Comparison of ENCODE assay signal across 10 cellular contexts in the genomic region with DNA sequence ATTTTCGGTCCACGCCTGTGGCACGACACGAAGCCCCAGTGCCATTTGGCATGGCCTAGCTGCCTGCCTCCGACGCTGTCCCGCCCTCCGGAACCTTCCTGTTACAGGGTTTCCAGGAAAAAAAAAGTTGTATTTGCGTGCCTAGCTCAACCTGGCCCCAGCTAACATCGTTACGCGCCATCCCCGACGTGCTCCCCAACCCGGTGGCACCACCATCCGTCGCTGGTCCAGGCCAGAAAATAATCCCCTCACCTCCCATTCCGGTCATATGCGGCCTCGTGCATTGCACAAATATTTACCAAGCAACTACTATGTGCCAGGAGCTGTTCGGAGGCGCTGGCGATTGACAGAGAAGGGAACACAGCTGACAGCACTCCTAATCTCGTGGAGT. TPM values are rescaled to one million over a fixed set of nuclear protein-coding genes. Genes with fewer than 3 reads are reported as not detected.
DNase-seq lines count a peak whose midpoint lies in the region; ATAC-seq and TF ChIP-seq lines count a peak whose summit lies in the region.
"Had no signal": no experiment of that assay in that cellular context is flagged by ENCODE, and none has a peak within 500 bp of the region (broad histone marks: within the 10 kb centered on the region; RNA-seq: fewer than 3 reads in every experiment).

No MANE protein-coding gene starts in this region.

- CTCF ChIA-PET in activated B cell treated with CpG ODN at 0.5 μM for 24 hours (lab: Charles Lee): interaction anchor here (1.8 kb wide), 1 partner anchor 42 kb away, joined by 4 read pairs; no protein-coding TSS in a partner anchor

- POLR2A ChIA-PET in activated B cell treated with CpG ODN at 0.5 μM for 24 hours (lab: Charles Lee): no interaction called here

- H3K36me3 Mint-ChIP-seq in activated B cell treated with CpG ODN at 0.5 μM for 24 hours (ENCODE audit: low read depth): no peaks in the 10 kb centered on the region
- H3K36me3 Mint-ChIP-seq in glutamatergic neuron (ENCODE audit: unreplicated experiment): peaks cover 11% of the 10 kb centered on the region

- peak overlapping the region; percentile 66 for H3K4me3 Mint-ChIP-seq in activated B cell treated with CpG ODN at 0.5 μM for 24 hours
- H3K4me3 Mint-ChIP-seq in glutamatergic neuron (ENCODE audit: unreplicated experiment): peak overlapping the region; percentile 79

- H3K27me3 Mint-ChIP-seq in activated B cell treated with CpG ODN at 0.5 μM for 24 hours: peaks cover 60% of the 10 kb centered on the region
- peaks cover 12% of the 10 kb centered on the region for H3K27me3 Mint-ChIP-seq in glutamatergic neuron (ENCODE audit: unreplicated experiment)

- no peak overlapping the region for H3K27ac Mint-ChIP-seq in activated B cell treated with CpG ODN at 0.5 μM for 24 hours
- H3K27ac Mint-ChIP-seq in glutamatergic neuron (ENCODE audit: unreplicated experiment): no peak overlapping the region

- TF ChIP-seq CTCF in activated B cell treated with CpG ODN at 0.5 μM for 24 hours (IDR thresholded peaks at IDR 0.05) (no peak), glutamatergic neuron (IDR thresholded peaks at IDR 0.05; ENCODE audit: partially characterized antibody, unreplicated experiment) (no peak)

- no peaks in the 10 kb centered on the region for H3K9me3 Mint-ChIP-seq in activated B cell treated with CpG ODN at 0.5 μM for 24 hours
- H3K9me3 Mint-ChIP-seq in glutamatergic neuron (ENCODE audit: unreplicated experiment): peaks cover 11% of the 10 kb centered on the region

- H3K4me3 ChIP-seq in H7 (ENCODE audit: insufficient read depth, low read depth, low read length) (peak overlapping the region; percentile 61), skin epidermis (peak overlapping the region in 6 of 7 experiments; percentile 25 to 48 (median 39))

- H3K36me3 ChIP-seq in H7 (replicated peaks; ENCODE audit: control insufficient read depth, insufficient read depth, low read length): no peaks in the 10 kb centered on the region

- DNase-seq in H7 (no peak), activated B cell treated with CpG ODN at 0.5 μM for 24 hours (no peak), glutamatergic neuron (no peak), iPS-NIHi11 (ENCODE audit: low spot score) (no peak), cerebellar cortex (ENCODE audit: low spot score) (no peak), cerebellar nuclear complex (lab: John Stamatoyannopoulos, UW) (no peak), germinal center (ENCODE audit: low spot score) (no peak)
- DNase-seq: NCI-H1694 treated with DMSO at 0.1 percent for 48 hours had no signal

- intact Hi-C loops in activated B cell treated with CpG ODN at 0.5 μM for 24 hours (cut with micrococcal nuclease): no loop called here

- H3K4me1 Mint-ChIP-seq in activated B cell treated with CpG ODN at 0.5 μM for 24 hours (peaks cover 11% of the 10 kb centered on the region), glutamatergic neuron (ENCODE audit: low read depth, unreplicated experiment) (peaks cover 15% of the 10 kb centered on the region)

- ATAC-seq in activated B cell treated with CpG ODN at 0.5 μM for 24 hours (ENCODE audit: low read depth): no peak

- H3K27me3 ChIP-seq in H7 (ENCODE audit: control insufficient read depth, insufficient read depth, low read length): peaks cover 30% of the 10 kb centered on the region

- H3K27ac ChIP-seq in skin epidermis: peak overlapping the region in 3 of 21 experiments; percentile 12 to 68 (median 39)

RNA-seq across cellular contexts. Expression of a gene that starts 1.4 kb away (rescaled TPM):
- total RNA-seq in H7 (2014; rRNA removed; shearing (Covaris generic)): 0.45 and 0.78 TPM in 2 replicates
- total RNA-seq in activated B cell treated with CpG ODN at 0.5 μM for 24 hours: 0.49 and 1.3 TPM in 2 replicates
- 0.27 TPM for total RNA-seq in glutamatergic neuron (ENCODE audit: unreplicated experiment)

RNA-seq across cellular contexts. Expression of a gene that starts 21.9 kb away (rescaled TPM):
- not detected in 2 replicates for total RNA-seq in H7 (2014; rRNA removed; shearing (Covaris generic))
- total RNA-seq in activated B cell treated with CpG ODN at 0.5 μM for 24 hours (0.16 TPM in 1 of 2 replicates, not detected in the other), glutamatergic neuron (ENCODE audit: unreplicated experiment) (not detected)
- total RNA-seq: mesenteric fat pad had no signal

RNA-seq across cellular contexts. Expression of a gene that starts 30.9 kb away (rescaled TPM):
- 9.4 and 9.7 TPM in 2 replicates for total RNA-seq in H7 (2014; rRNA removed; shearing (Covaris generic))
- total RNA-seq in activated B cell treated with CpG ODN at 0.5 μM for 24 hours (44.8 and 49.5 TPM in 2 replicates), glutamatergic neuron (ENCODE audit: unreplicated experiment) (66.0 TPM)

RNA-seq across cellular contexts. Expression of a gene that starts 55.1 kb away (rescaled TPM):
- 31.8 and 34.8 TPM in 2 replicates for total RNA-seq in H7 (2014; rRNA removed; shearing (Covaris generic))
- total RNA-seq in activated B cell treated with CpG ODN at 0.5 μM for 24 hours: 540 and 557 TPM in 2 replicates
- 72.6 TPM for total RNA-seq in glutamatergic neuron (ENCODE audit: unreplicated experiment)
